ENCODE assay signal across 18 cellular contexts in the genomic region with DNA sequence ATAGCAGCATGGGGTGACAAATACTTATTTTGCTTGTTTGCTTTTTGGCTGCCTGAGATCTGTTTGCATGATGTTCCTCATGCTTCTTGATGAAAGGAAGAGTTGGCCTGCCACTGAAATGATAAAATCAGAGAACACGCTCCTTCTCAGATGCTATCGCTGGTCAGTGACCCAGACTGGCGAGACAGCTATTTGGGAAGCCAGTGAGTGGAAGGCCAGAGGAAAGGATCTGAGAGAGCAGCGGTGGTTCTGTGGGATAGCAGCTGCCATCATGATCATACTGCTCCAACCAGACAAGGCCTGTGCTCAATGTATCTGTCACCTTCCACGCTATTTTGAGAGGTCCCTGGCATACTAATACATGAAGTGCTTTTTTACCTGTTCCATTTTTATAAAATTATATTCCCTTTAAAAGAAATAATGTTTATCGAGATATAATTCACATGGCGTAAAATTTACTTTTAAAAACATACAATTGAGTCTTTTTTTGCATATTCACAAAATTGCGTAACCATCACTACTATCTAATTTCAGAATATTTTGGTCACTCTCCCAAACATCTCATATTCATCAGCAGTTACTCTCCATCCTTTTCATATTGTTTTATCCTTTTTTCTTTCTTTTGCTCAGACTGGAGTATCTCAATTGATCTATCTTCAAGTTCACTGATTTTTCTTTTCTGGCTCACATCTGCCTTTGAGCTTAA.
"Had no signal": no experiment of that assay in that cellular context is flagged by ENCODE, and none has a peak within 500 bp of the region (broad histone marks: within the 10 kb centered on the region; RNA-seq: fewer than 3 reads in every experiment).

No MANE protein-coding gene starts in this region.

- H3K4me3 ChIP-seq: colonic mucosa, mucosa of descending colon, ovary, smooth muscle cell, tibial artery, upper lobe of right lung, vagina had no signal

- H3K9me3 ChIP-seq: colonic mucosa, mucosa of descending colon, ovary had no signal

- H3K4me2 ChIP-seq: smooth muscle cell had no signal

- H3K36me3 ChIP-seq: colonic mucosa, ovary, tibial artery, upper lobe of right lung, vagina had no signal

- H3K27ac ChIP-seq: colonic mucosa, ovary, tibial artery, upper lobe of right lung, vagina had no signal

- H3K27me3 ChIP-seq: colonic mucosa, ovary, tibial artery, upper lobe of right lung, vagina had no signal

- DNase-seq: colonic mucosa; dermis blood vessel endothelial cell; erythroblast; foreskin melanocyte; head of caudate nucleus; hippocampal formation; kidney glomerular epithelial cell; mucosa of descending colon; natural killer cell; ovary; right cardiac atrium; stimulated activated CD4-positive, alpha-beta T cell treated with anti-CD3 and anti-CD28 coated beads, Interleukin-4, amount 100 ng/mL, for 1 hour; stimulated activated CD8-positive, alpha-beta memory T cell treated with anti-CD3 and anti-CD28 coated beads, Interleukin-4, amount 100 ng/mL, for 48 hours; stimulated activated naive CD8-positive, alpha-beta T cell treated with anti-CD3 and anti-CD28 coated beads, Interleukin-15, Interleukin-2, amounts not matched to agents 100 U/mL and 50 U/mL, for 24 hours; tibial artery; upper lobe of right lung had no signal

- H3K4me1 ChIP-seq: colonic mucosa, tibial artery, upper lobe of right lung, vagina had no signal
